ENCODE assay signal across 8 cellular contexts in genomic region chr9:111926421-111926875, GRCh38. TPM values are rescaled to one million over a fixed set of nuclear protein-coding genes. Genes with fewer than 3 reads are reported as not detected.
DNase-seq lines count a peak whose midpoint lies in the region; ATAC-seq and TF ChIP-seq lines count a peak whose summit lies in the region.

No MANE protein-coding gene starts in this region.

- H3K4me3 ChIP-seq in cardiac fibroblast (replicated peaks in 1 of 2; ENCODE audit: low read depth in 2 of 2, low read length in 2 of 2), result no peak overlapping the region

- no peaks in the 10 kb centered on the region for H3K27me3 Mint-ChIP-seq in osteocyte (ENCODE audit: unreplicated experiment)

- peaks cover 52% of the 10 kb centered on the region for H3K4me1 Mint-ChIP-seq in osteocyte (ENCODE audit: unreplicated experiment)

- DNase-seq in SW 1271 (lab: John Stamatoyannopoulos, UW) (peak; percentile 95 to 99), cardiac fibroblast (ENCODE audit: low read depth in 2 of 2) (peak; percentile 74 to 96), osteocyte (ENCODE audit: extremely low spot score, unreplicated experiment) (no peak), RKO (ENCODE audit: low spot score) (no peak), NCI-H2171 (lab: John Stamatoyannopoulos, UW) (no peak), NCI-H1694 treated with DMSO at 0.1 percent for 48 hours (lab: John Stamatoyannopoulos, UW) (no peak)

- H3K27ac Mint-ChIP-seq in osteocyte (ENCODE audit: unreplicated experiment), result peak overlapping the region; percentile 91

- no peak overlapping the region for H3K4me3 Mint-ChIP-seq in osteocyte (ENCODE audit: unreplicated experiment)

- ATAC-seq in GM19025 (IDR thresholded peaks at IDR 0.05; ENCODE audit: low read depth, unreplicated experiment) (peak; percentile 100), HG03064 (IDR thresholded peaks at IDR 0.05; ENCODE audit: low read depth, unreplicated experiment) (peak; percentile 97)

- H3K9me3 Mint-ChIP-seq in osteocyte (ENCODE audit: unreplicated experiment), result no peaks in the 10 kb centered on the region

- peaks cover 35% of the 10 kb centered on the region for H3K36me3 Mint-ChIP-seq in osteocyte (ENCODE audit: unreplicated experiment)

- TF ChIP-seq CTCF in cardiac fibroblast (IDR thresholded peaks at IDR 0.05; ENCODE audit: low read depth, low read length) (no peak), osteocyte (IDR thresholded peaks at IDR 0.05) (no peak)

RNA-seq across cellular contexts. Expression of gene UGCG, which starts 29.8 kb away (rescaled TPM):
- 70.4 and 79.2 TPM in 2 replicates for total RNA-seq in osteocyte

Comparison
In these comparisons a context has a peak if more than half of its experiments do, and no peak if none do; other contexts are left out.
1. DNase-seq: peak in SW 1271 (2 of 2) and cardiac fibroblast (2 of 2); none in osteocyte (single experiment), RKO (single experiment), NCI-H2171 (single experiment) and NCI-H1694 treated with DMSO at 0.1 percent for 48 hours (single experiment).